19 cellular contexts compared by ENCODE assay signal in genomic region chr2:20942538-20943223, GRCh38.
DNase-seq lines count a peak whose midpoint lies in the region; ATAC-seq and TF ChIP-seq lines count a peak whose summit lies in the region.
"Had no signal": no experiment of that assay in that cellular context is flagged by ENCODE, and none has a peak within 500 bp of the region (broad histone marks: within the 10 kb centered on the region; RNA-seq: fewer than 3 reads in every experiment).

No MANE protein-coding gene starts in this region.

- H3K27ac Mint-ChIP-seq in stimulated activated effector memory CD8-positive, alpha-beta T cell treated with anti-CD3 and anti-CD28 coated beads, Interleukin-12 subunit alpha, Interleukin-12 subunit beta, amount 100 ng/mL, for 72 hours = no peak overlapping the region
- H3K27ac Mint-ChIP-seq: B cell; CD4-positive, alpha-beta T cell; CD8-positive, alpha-beta T cell had no signal

- no peaks in the 10 kb centered on the region for H3K79me2 ChIP-seq in osteoblast (ENCODE audit: insufficient read depth, low read length)

- no peak for TF ChIP-seq POLR2A in heart left ventricle (IDR thresholded peaks at IDR 0.05)
- no peak for TF ChIP-seq POLR2A in testis (IDR thresholded peaks at IDR 0.05)

- H3K36me3 ChIP-seq in heart left ventricle (no peaks in the 10 kb centered on the region), right atrium auricular region (no peaks in the 10 kb centered on the region), osteoblast (ENCODE audit: insufficient read depth, low read length) (no peaks in the 10 kb centered on the region), testis (ENCODE audit: low read depth, missing control alignments) (no peaks in the 10 kb centered on the region), colonic mucosa (no peaks in the 10 kb centered on the region)
- H3K36me3 ChIP-seq: BLaER1 treated with 17β-estradiol and CSF1 and Interleukin-3, amounts not matched to agents 10 nM and 100 nM had no signal

- H3K36me3 Mint-ChIP-seq in stimulated activated effector memory CD8-positive, alpha-beta T cell treated with anti-CD3 and anti-CD28 coated beads, Interleukin-12 subunit alpha, Interleukin-12 subunit beta, amount 100 ng/mL, for 72 hours = no peaks in the 10 kb centered on the region
- H3K36me3 Mint-ChIP-seq: CD8-positive, alpha-beta T cell had no signal

- TF ChIP-seq CTCF in heart left ventricle (IDR thresholded peaks at IDR 0.05) = no peak
- TF ChIP-seq CTCF in right atrium auricular region (IDR thresholded peaks at IDR 0.05) = no peak
- TF ChIP-seq CTCF in osteoblast (IDR thresholded peaks at IDR 0.05; ENCODE audit: extremely low read depth, low read depth, low read length) = no peak
- TF ChIP-seq CTCF in testis (IDR thresholded peaks at IDR 0.05) = no peak
- TF ChIP-seq CTCF in colonic mucosa (IDR thresholded peaks at IDR 0.05) = no peak

- H3K27ac ChIP-seq in heart left ventricle (peak overlapping the region in 3 of 12 donors; percentile 20 to 43 (median 30)), right atrium auricular region (no peak overlapping the region), osteoblast (ENCODE audit: low read depth, low read length) (no peak overlapping the region), testis (no peak overlapping the region), colonic mucosa (no peak overlapping the region)
- H3K27ac ChIP-seq: 22Rv1; A549; BLaER1 treated with 17β-estradiol and CSF1 and Interleukin-3, amounts not matched to agents 10 nM and 100 nM; C4-2B had no signal

- no peak overlapping the region for H3K4me3 ChIP-seq in heart left ventricle
- no peak overlapping the region for H3K4me3 ChIP-seq in right atrium auricular region
- no peak overlapping the region for H3K4me3 ChIP-seq in osteoblast (ENCODE audit: insufficient read depth, low read length)
- no peak overlapping the region for H3K4me3 ChIP-seq in testis
- H3K4me3 ChIP-seq in colonic mucosa = no peak overlapping the region
- H3K4me3 ChIP-seq: A549; BLaER1 treated with 17β-estradiol and CSF1 and Interleukin-3, amounts not matched to agents 10 nM and 100 nM had no signal

- no peaks in the 10 kb centered on the region for H3K4me1 Mint-ChIP-seq in stimulated activated effector memory CD8-positive, alpha-beta T cell treated with anti-CD3 and anti-CD28 coated beads, Interleukin-12 subunit alpha, Interleukin-12 subunit beta, amount 100 ng/mL, for 72 hours
- H3K4me1 Mint-ChIP-seq: B cell had no signal

- H2AFZ ChIP-seq in osteoblast (ENCODE audit: low read length) = no peak overlapping the region

- H3K9ac ChIP-seq in colonic mucosa (ENCODE audit: low read depth in 2 of 2, low read length in 2 of 2) = no peak overlapping the region
- H3K9ac ChIP-seq: BLaER1 treated with 17β-estradiol and CSF1 and Interleukin-3, amounts not matched to agents 10 nM and 100 nM had no signal

- H3K9me3 ChIP-seq in heart left ventricle (no peaks in the 10 kb centered on the region), right atrium auricular region (no peaks in the 10 kb centered on the region), osteoblast (ENCODE audit: low read depth, low read length) (no peaks in the 10 kb centered on the region), testis (no peaks in the 10 kb centered on the region), colonic mucosa (no peaks in the 10 kb centered on the region)
- H3K9me3 ChIP-seq: A549; BLaER1 treated with 17β-estradiol and CSF1 and Interleukin-3, amounts not matched to agents 10 nM and 100 nM; Caco-2 had no signal

- ATAC-seq in heart left ventricle = peak; percentile 59 to 82 (median 67)
- ATAC-seq in stimulated activated effector memory CD8-positive, alpha-beta T cell treated with anti-CD3 and anti-CD28 coated beads, Interleukin-12 subunit alpha, Interleukin-12 subunit beta, amount 100 ng/mL, for 72 hours = peak; percentile 34
- no peak for ATAC-seq in GM19351 (IDR thresholded peaks at IDR 0.05; ENCODE audit: unreplicated experiment)
- ATAC-seq: A549; CD8-positive, alpha-beta T cell had no signal

- H3K9me3 Mint-ChIP-seq in stimulated activated effector memory CD8-positive, alpha-beta T cell treated with anti-CD3 and anti-CD28 coated beads, Interleukin-12 subunit alpha, Interleukin-12 subunit beta, amount 100 ng/mL, for 72 hours = no peaks in the 10 kb centered on the region
- H3K9me3 Mint-ChIP-seq: CD4-positive, alpha-beta T cell; CD8-positive, alpha-beta T cell had no signal

- H3K4me2 ChIP-seq in osteoblast (ENCODE audit: insufficient read depth, low read length) = no peak overlapping the region
- H3K4me2 ChIP-seq: A549; BLaER1 treated with 17β-estradiol and CSF1 and Interleukin-3, amounts not matched to agents 10 nM and 100 nM had no signal

- DNase-seq in heart left ventricle (peak in 3 of 5 donors; percentile 12 to 39 (median 27)), right atrium auricular region (ENCODE audit: low spot score) (no peak), osteoblast (ENCODE audit: insufficient read length, low spot score, missing footprints) (peak; percentile 51), testis (peak; percentile 28), colonic mucosa (no peak)
- DNase-seq in stimulated activated effector memory CD8-positive, alpha-beta T cell treated with anti-CD3 and anti-CD28 coated beads, Interleukin-12 subunit alpha, Interleukin-12 subunit beta, amount 100 ng/mL, for 72 hours (ENCODE audit: low spot score in 2 of 2) = no peak
- DNase-seq: AML-193; Caco-2; Calu3; CD4-positive, alpha-beta T cell; CD8-positive, alpha-beta T cell; DMS79 treated with DMSO at 0.1 percent for 48 hours; GF-D8 had no signal

- H3K27me3 ChIP-seq in heart left ventricle (peaks cover 0 to 4% (median 0%) of the 10 kb centered on the region in 9 donors), right atrium auricular region (no peaks in the 10 kb centered on the region), osteoblast (ENCODE audit: insufficient read depth, low read length) (peaks cover 4% of the 10 kb centered on the region), testis (no peaks in the 10 kb centered on the region), colonic mucosa (no peaks in the 10 kb centered on the region)
- H3K27me3 ChIP-seq: BLaER1 treated with 17β-estradiol and CSF1 and Interleukin-3, amounts not matched to agents 10 nM and 100 nM had no signal

- H3K4me1 ChIP-seq in heart left ventricle = peaks cover 0 to 3% (median 0%) of the 10 kb centered on the region in 12 donors
- no peaks in the 10 kb centered on the region for H3K4me1 ChIP-seq in right atrium auricular region
- no peaks in the 10 kb centered on the region for H3K4me1 ChIP-seq in osteoblast (ENCODE audit: insufficient read depth, low read length)
- peaks cover 9% of the 10 kb centered on the region for H3K4me1 ChIP-seq in testis
- H3K4me1 ChIP-seq in colonic mucosa = no peaks in the 10 kb centered on the region
- H3K4me1 ChIP-seq: A549; BLaER1 treated with 17β-estradiol and CSF1 and Interleukin-3, amounts not matched to agents 10 nM and 100 nM; Caco-2 had no signal

- intact Hi-C loops in heart left ventricle (cut with DNase I) (no loop called here), testis (cut with DNase I; ENCODE audit: low total_unique reads) (no loop called here), colonic mucosa (cut with DNase I) (no loop called here)

- no peaks in the 10 kb centered on the region for H4K20me1 ChIP-seq in osteoblast (ENCODE audit: insufficient read depth, low read length)
- H4K20me1 ChIP-seq: BLaER1 treated with 17β-estradiol and CSF1 and Interleukin-3, amounts not matched to agents 10 nM and 100 nM had no signal

- 71 to 76% (median 72%) methylated on average over 6 of the region's 6 CpGs for WGBS in heart left ventricle, 4 donors
- WGBS in testis, 2 donors = 67 to 70% methylated on average over 6 of the region's 6 CpGs

- no peak overlapping the region for H3K4me3 Mint-ChIP-seq in stimulated activated effector memory CD8-positive, alpha-beta T cell treated with anti-CD3 and anti-CD28 coated beads, Interleukin-12 subunit alpha, Interleukin-12 subunit beta, amount 100 ng/mL, for 72 hours
- H3K4me3 Mint-ChIP-seq: B cell; CD4-positive, alpha-beta T cell; CD8-positive, alpha-beta T cell had no signal

Comparison
In these comparisons a context has a peak if more than half of its experiments do, and no peak if none do; other contexts are left out.
1. DNase-seq: peak in heart left ventricle (3 of 5), osteoblast (single experiment) and testis (single experiment); none in right atrium auricular region (single experiment), stimulated activated effector memory CD8-positive, alpha-beta T cell treated with anti-CD3 and anti-CD28 coated beads, Interleukin-12 subunit alpha, Interleukin-12 subunit beta, amount 100 ng/mL, for 72 hours (0 of 2) and colonic mucosa (single experiment).